ENCODE assay signal across 10 cellular contexts in genomic region chr6:88641178-88641903, GRCh38.
DNase-seq lines count a peak whose midpoint lies in the region; ATAC-seq and TF ChIP-seq lines count a peak whose summit lies in the region.
"Had no signal": no experiment of that assay in that cellular context is flagged by ENCODE, and none has a peak within 500 bp of the region (broad histone marks: within the 10 kb centered on the region; RNA-seq: fewer than 3 reads in every experiment).

No MANE protein-coding gene starts in this region.

- H3K27me3 Mint-ChIP-seq in naive B cell (no peaks in the 10 kb centered on the region), Caco-2 (ENCODE audit: insufficient read depth, unreplicated experiment) (no peaks in the 10 kb centered on the region), CD14-positive monocyte (ENCODE audit: low read depth in 3 of 3) (no peaks in the 10 kb centered on the region)
- H3K27me3 Mint-ChIP-seq: activated CD4-positive, alpha-beta memory T cell treated with anti-CD3 and anti-CD28 coated beads, Interleukin-2, amount 10 ng/mL, durations not matched to agents 7 days and 5 days had no signal

- no peak overlapping the region for H2AK5ac ChIP-seq in IMR-90 (ENCODE audit: low read depth, low read length)

- no peak for TF ChIP-seq RAD21 in IMR-90 (IDR thresholded peaks at IDR 0.05; ENCODE audit: low read length)

- no CpG with 5 or more reads among the region's 7 CpGs for WGBS in IMR-90 (ENCODE audit: extremely low coverage in 2 of 2, insufficient read length in 1 of 2), 2 experiments

- H3K4me3 ChIP-seq in IMR-90 (ENCODE audit: insufficient read depth, low read depth, low read length) (no peak overlapping the region), Caco-2 (ENCODE audit: low read depth, low read length) (no peak overlapping the region)

- H3K27ac Mint-ChIP-seq in naive B cell, result peak overlapping the region; percentile 76 to 97 (median 84)
- no peak overlapping the region for H3K27ac Mint-ChIP-seq in Caco-2 (ENCODE audit: unreplicated experiment)
- peak overlapping the region in 1 of 7 donors; percentile 2 for H3K27ac Mint-ChIP-seq in CD14-positive monocyte
- H3K27ac Mint-ChIP-seq: activated CD4-positive, alpha-beta memory T cell treated with anti-CD3 and anti-CD28 coated beads, Interleukin-2, amount 10 ng/mL, durations not matched to agents 7 days and 5 days had no signal

- H3K36me3 Mint-ChIP-seq in naive B cell (no peaks in the 10 kb centered on the region), Caco-2 (ENCODE audit: insufficient read depth, unreplicated experiment) (no peaks in the 10 kb centered on the region), CD14-positive monocyte (no peaks in the 10 kb centered on the region)

- peaks cover 0 to 4% (median 0%) of the 10 kb centered on the region in 7 donors for H3K9me3 Mint-ChIP-seq in naive B cell
- no peaks in the 10 kb centered on the region for H3K9me3 Mint-ChIP-seq in Caco-2 (ENCODE audit: unreplicated experiment)
- H3K9me3 Mint-ChIP-seq in CD14-positive monocyte, result peaks cover 0 to 3% (median 0%) of the 10 kb centered on the region in 7 donors
- H3K9me3 Mint-ChIP-seq: activated CD4-positive, alpha-beta memory T cell treated with anti-CD3 and anti-CD28 coated beads, Interleukin-2, amount 10 ng/mL, durations not matched to agents 7 days and 5 days had no signal

- no peaks in the 10 kb centered on the region for H4K20me1 ChIP-seq in IMR-90 (ENCODE audit: insufficient read depth, low read length)

- DNase-seq in IMR-90 (peak; percentile 13), naive B cell (peak; percentile 40), Caco-2 (no peak), CD14-positive monocyte (ENCODE audit: low spot score) (no peak), cerebellum (ENCODE audit: low spot score) (no peak), NCI-H2029 treated with DMSO at 0.1 percent for 48 hours (lab: John Stamatoyannopoulos, UW) (no peak)
- DNase-seq: activated CD4-positive, alpha-beta memory T cell treated with anti-CD3 and anti-CD28 coated beads, Interleukin-2, amount 10 ng/mL, durations not matched to agents 7 days and 5 days; NCI-H345 had no signal

- H4K91ac ChIP-seq in IMR-90 (ENCODE audit: insufficient read depth, low read depth, low read length), result no peak overlapping the region

- peak overlapping the region in 7 of 8 donors; percentile 26 to 85 (median 60) for H3K4me3 Mint-ChIP-seq in naive B cell
- no peak overlapping the region for H3K4me3 Mint-ChIP-seq in Caco-2 (ENCODE audit: unreplicated experiment)
- H3K4me3 Mint-ChIP-seq in CD14-positive monocyte, result no peak overlapping the region
- H3K4me3 Mint-ChIP-seq: activated CD4-positive, alpha-beta memory T cell treated with anti-CD3 and anti-CD28 coated beads, Interleukin-2, amount 10 ng/mL, durations not matched to agents 7 days and 5 days had no signal

- CTCF ChIA-PET in IMR-90 (lab: Yijun Ruan, JAX) (interaction anchor here (0.6 kb wide), 2 partner anchors 9 to 57 kb away, joined by 4 read pairs; no protein-coding TSS in a partner anchor), Caco-2 (lab: Charles Lee) (no interaction called here)

- H3K9ac ChIP-seq in IMR-90 (ENCODE audit: low read depth, low read length), result no peak overlapping the region

- no peak for TF ChIP-seq POLR2A in IMR-90 (IDR thresholded peaks at IDR 0.05; ENCODE audit: low read depth, low read length)

- H3K36me3 ChIP-seq in IMR-90 (ENCODE audit: control insufficient read depth, insufficient read depth, low read length) (no peaks in the 10 kb centered on the region), Caco-2 (ENCODE audit: control insufficient read depth, insufficient read depth, low read length) (no peaks in the 10 kb centered on the region)

- TF ChIP-seq CTCF in IMR-90 (conservative IDR thresholded peaks at IDR 0.05; ENCODE audit: low read depth, low read length) (no peak), Caco-2 (IDR thresholded peaks at IDR 0.05; ENCODE audit: insufficient read depth in 1 of 2, low read depth in 1 of 2, low read length in 1 of 2, severe bottlenecking in 1 of 2, unreplicated experiment in 1 of 2) (no peak), CD14-positive monocyte (IDR thresholded peaks at IDR 0.05) (no peak)

- no peak overlapping the region for H3K4me2 ChIP-seq in IMR-90 (ENCODE audit: low read depth, low read length)

- no peak overlapping the region for H4K5ac ChIP-seq in IMR-90 (ENCODE audit: low read depth, low read length)

- ATAC-seq in GM19023 (IDR thresholded peaks at IDR 0.05; ENCODE audit: unreplicated experiment) (peak; percentile 95), HG02571 (IDR thresholded peaks at IDR 0.05; ENCODE audit: unreplicated experiment) (peak; percentile 98), IMR-90 (ENCODE audit: low read depth) (peak; percentile 44), naive B cell (ENCODE audit: low read depth in 2 of 2) (peak; percentile 87 to 89)

- in situ Hi-C loops in IMR-90 (cut with MboI; ENCODE audit: low sequenced_read_pairs), result no loop called here

- H3K23ac ChIP-seq in IMR-90 (ENCODE audit: low read depth, low read length), result no peak overlapping the region

- no peak overlapping the region for H2BK5ac ChIP-seq in IMR-90 (ENCODE audit: low read depth, low read length, poor library complexity, severe bottlenecking)

- no peak overlapping the region for H2AK9ac ChIP-seq in IMR-90 (replicated peaks; ENCODE audit: low read depth, low read length, poor library complexity)

- no peak overlapping the region for H3K18ac ChIP-seq in IMR-90 (ENCODE audit: low read depth, low read length)

- POLR2A ChIA-PET in IMR-90 (lab: Charles Lee; ENCODE audit: unreplicated experiment), result no interaction called here
- POLR2A ChIA-PET in Caco-2 (lab: Charles Lee), result no interaction called here

- no peak overlapping the region for H3K56ac ChIP-seq in IMR-90 (ENCODE audit: extremely low read depth, insufficient read depth, low read length)

- H3K27ac ChIP-seq in IMR-90 (ENCODE audit: insufficient read depth, low read length), result no peak overlapping the region

- H2BK15ac ChIP-seq in IMR-90 (ENCODE audit: low read depth, low read length), result no peak overlapping the region

- no peaks in the 10 kb centered on the region for H3K79me1 ChIP-seq in IMR-90 (ENCODE audit: low read depth in 1 of 2, low read length in 2 of 2)

- BruUV-seq in IMR-90 (replicated peaks; lab: Mats Ljungman, UMichigan), result no TSS peak
- BruUV-seq in Caco-2 (replicated peaks; lab: Mats Ljungman, UMichigan), result no TSS peak

- H2BK120ac ChIP-seq in IMR-90 (ENCODE audit: low read depth, low read length), result no peak overlapping the region

- no peak overlapping the region for H3K4ac ChIP-seq in IMR-90 (ENCODE audit: low read depth, low read length)

- intact Hi-C loops in IMR-90 (cut with micrococcal nuclease), result no loop called here
- intact Hi-C loops in Caco-2 (cut with micrococcal nuclease; ENCODE audit: unreplicated experiment), result no loop called here
- intact Hi-C loops in CD14-positive monocyte (cut with micrococcal nuclease), result no loop called here

- H2AFZ ChIP-seq in IMR-90 (replicated peaks; ENCODE audit: low read length, poor library complexity), result no peak overlapping the region

- dilution Hi-C loops in IMR-90 (cut with HindIII; ENCODE audit: low sequenced_read_pairs, unreplicated experiment), result no loop called here

- no peak overlapping the region for H3K14ac ChIP-seq in IMR-90 (replicated peaks; ENCODE audit: low read depth, low read length)

- no peaks in the 10 kb centered on the region for H3K9me3 ChIP-seq in IMR-90 (ENCODE audit: control insufficient read depth, insufficient read depth, low read length)
- H3K9me3 ChIP-seq in Caco-2, result no peaks in the 10 kb centered on the region

- no peak overlapping the region for H4K8ac ChIP-seq in IMR-90 (ENCODE audit: low read depth in 2 of 2, low read length in 2 of 2)

- H3K4me1 ChIP-seq in IMR-90 (ENCODE audit: control insufficient read depth, insufficient read depth, low read length) (no peaks in the 10 kb centered on the region), Caco-2 (no peaks in the 10 kb centered on the region)

- H3K9me1 ChIP-seq in IMR-90 (ENCODE audit: insufficient read depth, low read length), result no peaks in the 10 kb centered on the region

- H2BK20ac ChIP-seq in IMR-90 (ENCODE audit: low read depth, low read length), result no peak overlapping the region

- H3K4me1 Mint-ChIP-seq in naive B cell (peaks cover 18 to 44% (median 42%) of the 10 kb centered on the region in 3 donors), Caco-2 (ENCODE audit: low read depth, unreplicated experiment) (no peaks in the 10 kb centered on the region), CD14-positive monocyte (peaks cover 7% of the 10 kb centered on the region)
- H3K4me1 Mint-ChIP-seq: activated CD4-positive, alpha-beta memory T cell treated with anti-CD3 and anti-CD28 coated beads, Interleukin-2, amount 10 ng/mL, durations not matched to agents 7 days and 5 days had no signal

- H3K27me3 ChIP-seq in IMR-90 (ENCODE audit: control insufficient read depth, insufficient read depth, low read length) (no peaks in the 10 kb centered on the region), Caco-2 (replicated peaks; ENCODE audit: control insufficient read depth, insufficient read depth, low read length) (no peaks in the 10 kb centered on the region)

TF ChIP-seq in IMR-90, 13 proteins besides CTCF, POLR2A, EP300 and RAD21 (continues in another document):
- no peak for TF ChIP-seq CHD1 (IDR thresholded peaks at IDR 0.05; ENCODE audit: low read depth, low read length)
- no peak for TF ChIP-seq MAFK (IDR thresholded peaks at IDR 0.05; ENCODE audit: low read depth, low read length)
- TF ChIP-seq FOS (IDR thresholded peaks at IDR 0.05; ENCODE audit: low read depth, low read length), result no peak
- no peak for TF ChIP-seq RCOR1 (IDR thresholded peaks at IDR 0.05; ENCODE audit: insufficient replicate concordance, low read length)
- no peak for TF ChIP-seq USF2 (IDR thresholded peaks at IDR 0.05; ENCODE audit: low read depth, low read length)
- no peak for TF ChIP-seq SMC3 (IDR thresholded peaks at IDR 0.05; ENCODE audit: low read depth, low read length)
- TF ChIP-seq BHLHE40 (IDR thresholded peaks at IDR 0.05; ENCODE audit: low read depth, low read length), result no peak
- no peak for TF ChIP-seq MXI1 (IDR thresholded peaks at IDR 0.05; ENCODE audit: borderline replicate concordance, low read depth, low read length)

Comparison
In these comparisons a context has a peak if more than half of its experiments do, and no peak if none do; other contexts are left out.
1. ATAC-seq: peak in every context shown above with its lines; median percentile 98 in HG02571; 95 in GM19023; 88 in naive B cell; 44 in IMR-90.
2. DNase-seq: peak in IMR-90 (single experiment) and naive B cell (single experiment); none in Caco-2 (0 of 2), CD14-positive monocyte (single experiment), cerebellum (single experiment) and NCI-H2029 treated with DMSO at 0.1 percent for 48 hours (single experiment).
3. H3K4me3 Mint-ChIP-seq: peak in naive B cell (7 of 8); none in Caco-2 (single experiment) and CD14-positive monocyte (0 of 2).